In genomic region chrX:7131621-7132020, GRCh38 we compare ENCODE assay signal across 1 cellular context.
TF ChIP-seq lines count a peak whose summit lies in the region.

No MANE protein-coding gene starts in this region.

TF ChIP-seq in H1, 55 proteins besides CTCF, POLR2A, EP300 and RAD21:
- TF ChIP-seq CBX8 (IDR thresholded peaks at IDR 0.05; ENCODE audit: borderline replicate concordance, low read depth, low read length) (no peak), E2F6 (IDR thresholded peaks at IDR 0.05) (no peak), TBP (IDR thresholded peaks at IDR 0.05; ENCODE audit: low read depth, low read length) (no peak), CHD7 (IDR thresholded peaks at IDR 0.05; ENCODE audit: insufficient replicate concordance, low read length) (no peak), CHD2 (IDR thresholded peaks at IDR 0.05; ENCODE audit: low read length) (no peak), HDAC2 (IDR thresholded peaks at IDR 0.05; ENCODE audit: borderline replicate concordance in 1 of 2, low read depth in 2 of 2, low read length in 2 of 2) (no peak), RNF2 (IDR thresholded peaks at IDR 0.05; ENCODE audit: borderline replicate concordance, low read depth, low read length, missing control alignments, poor library complexity, severe bottlenecking) (no peak), TAF1 (IDR thresholded peaks at IDR 0.05; ENCODE audit: low read depth, low read length) (no peak), EGR1 (IDR thresholded peaks at IDR 0.05; ENCODE audit: borderline replicate concordance, low read depth, low read length) (no peak), SIN3A (conservative IDR thresholded peaks at IDR 0.05 in 1 of 2, IDR thresholded peaks at IDR 0.05 in 1 of 2; ENCODE audit: low read depth in 1 of 2, low read length in 2 of 2) (no peak), JUN (IDR thresholded peaks at IDR 0.05; ENCODE audit: low read depth, low read length) (no peak), RFX5 (IDR thresholded peaks at IDR 0.05; ENCODE audit: borderline replicate concordance, low read depth, low read length) (no peak), SRF (IDR thresholded peaks at IDR 0.05; ENCODE audit: low read depth, low read length) (no peak)
